12 cellular contexts compared by ENCODE assay signal in the genomic region with DNA sequence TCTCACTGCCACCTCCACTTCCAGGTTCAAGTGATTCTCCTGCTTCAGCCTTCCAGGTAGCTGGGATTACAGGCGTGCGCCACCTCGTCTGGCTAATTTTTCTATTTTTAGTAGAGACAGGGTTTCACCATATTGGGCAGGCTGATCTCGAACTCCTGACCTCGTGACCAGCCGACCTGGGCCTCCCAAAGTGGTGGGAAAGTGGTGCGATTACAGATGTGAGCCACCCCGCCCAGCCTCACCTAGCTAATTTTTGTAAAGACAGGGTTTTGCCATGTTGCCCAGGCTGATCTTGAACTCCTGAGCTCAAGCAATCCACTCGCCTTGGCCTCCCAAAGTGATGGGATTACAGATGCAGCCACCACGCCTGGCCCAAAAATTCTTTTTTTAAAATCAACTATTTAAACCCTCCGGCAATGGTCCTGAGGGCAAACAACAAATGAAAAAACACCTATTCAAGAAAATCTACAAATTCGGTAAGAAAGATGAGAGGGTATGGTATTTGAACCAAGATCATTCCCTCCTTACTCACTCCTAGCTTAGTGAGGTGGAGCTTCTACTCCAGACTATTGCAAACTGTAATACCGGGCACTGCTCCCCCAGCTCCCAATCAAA. TPM values are rescaled to one million over a fixed set of nuclear protein-coding genes. Genes with fewer than 3 reads are reported as not detected.
DNase-seq lines count a peak whose midpoint lies in the region; ATAC-seq and TF ChIP-seq lines count a peak whose summit lies in the region.
"Had no signal": no experiment of that assay in that cellular context is flagged by ENCODE, and none has a peak within 500 bp of the region (broad histone marks: within the 10 kb centered on the region; RNA-seq: fewer than 3 reads in every experiment).

No MANE protein-coding gene starts in this region.

- TF ChIP-seq CTCF in activated B cell treated with CpG ODN at 0.5 μM for 24 hours (IDR thresholded peaks at IDR 0.05) (no peak), hepatocyte (IDR thresholded peaks at IDR 0.05; ENCODE audit: poor library complexity) (no peak)

- peak overlapping the region; percentile 78 for H3K4me2 ChIP-seq in hepatocyte

- H3K4me3 Mint-ChIP-seq in stimulated activated naive CD8-positive, alpha-beta T cell treated with anti-CD3 and anti-CD28 coated beads, Interleukin-15, Interleukin-2, amounts not matched to agents 100 ng/mL and 50 ng/mL, for 24 hours = peak overlapping the region; percentile 88
- peak overlapping the region; percentile 38 for H3K4me3 Mint-ChIP-seq in activated B cell treated with CpG ODN at 0.5 μM for 24 hours

- H4K20me1 ChIP-seq in hepatocyte (ENCODE audit: insufficient read depth, poor library complexity, severe bottlenecking) = no peaks in the 10 kb centered on the region

- no peak for ATAC-seq in stimulated activated naive CD8-positive, alpha-beta T cell treated with anti-CD3 and anti-CD28 coated beads, Interleukin-15, Interleukin-2, amounts not matched to agents 100 U/mL and 50 U/mL, for 24 hours
- ATAC-seq in activated B cell treated with CpG ODN at 0.5 μM for 24 hours (ENCODE audit: low read depth) = no peak
- ATAC-seq: activated CD4-positive, CD25-positive, alpha-beta regulatory T cell treated with anti-CD3 and anti-CD28 coated beads, Interleukin-2, amount 50 U/mL, for 24 hours had no signal

- CTCF ChIA-PET in activated B cell treated with CpG ODN at 0.5 μM for 24 hours (lab: Charles Lee) = interaction anchor here (2.6 kb wide), 1 partner anchor 20 kb away, joined by 9 read pairs; no protein-coding TSS in a partner anchor

- no peaks in the 10 kb centered on the region for H3K9me3 ChIP-seq in hepatocyte (ENCODE audit: low read depth)
- H3K9me3 ChIP-seq: Caco-2 had no signal

- intact Hi-C loops in activated B cell treated with CpG ODN at 0.5 μM for 24 hours (cut with micrococcal nuclease) (loop anchor here (10.0 kb wide), 3 partner anchors 659 to 1739 kb away; a partner anchor contains a TSS), posterior vena cava (cut with DNase I) (no loop called here)

- H3K4me3 ChIP-seq in hepatocyte = no peak overlapping the region

- POLR2A ChIA-PET in activated B cell treated with CpG ODN at 0.5 μM for 24 hours (lab: Charles Lee) = no interaction called here

- H3K36me3 ChIP-seq in hepatocyte (replicated peaks; ENCODE audit: insufficient read depth, low read depth) = no peaks in the 10 kb centered on the region

- peaks cover 64% of the 10 kb centered on the region for H3K79me2 ChIP-seq in hepatocyte

- H3K36me3 Mint-ChIP-seq in stimulated activated naive CD8-positive, alpha-beta T cell treated with anti-CD3 and anti-CD28 coated beads, Interleukin-15, Interleukin-2, amounts not matched to agents 100 ng/mL and 50 ng/mL, for 24 hours (ENCODE audit: low read depth) = peaks cover 12% of the 10 kb centered on the region
- H3K36me3 Mint-ChIP-seq in activated B cell treated with CpG ODN at 0.5 μM for 24 hours (ENCODE audit: low read depth) = peaks cover 2% of the 10 kb centered on the region

- H3K9me2 ChIP-seq in hepatocyte (replicated peaks; ENCODE audit: insufficient read depth) = no peaks in the 10 kb centered on the region

- H3K4me1 Mint-ChIP-seq in stimulated activated naive CD8-positive, alpha-beta T cell treated with anti-CD3 and anti-CD28 coated beads, Interleukin-15, Interleukin-2, amounts not matched to agents 100 ng/mL and 50 ng/mL, for 24 hours (ENCODE audit: low read depth) = peaks cover 36% of the 10 kb centered on the region
- H3K4me1 Mint-ChIP-seq in activated B cell treated with CpG ODN at 0.5 μM for 24 hours = peaks cover 24% of the 10 kb centered on the region

- DNase-seq in stimulated activated naive CD8-positive, alpha-beta T cell treated with anti-CD3 and anti-CD28 coated beads, Interleukin-15, Interleukin-2, amounts not matched to agents 100 U/mL and 50 U/mL, for 24 hours = no peak
- DNase-seq in activated B cell treated with CpG ODN at 0.5 μM for 24 hours = no peak
- DNase-seq in hepatocyte (ENCODE audit: low spot score) = no peak
- DNase-seq in NCI-H2227 treated with DMSO at 0.1 percent for 48 hours (lab: John Stamatoyannopoulos, UW) = no peak
- no peak for DNase-seq in ureter (ENCODE audit: low spot score)
- no peak for DNase-seq in posterior vena cava (ENCODE audit: low spot score)
- no peak for DNase-seq in stimulated activated CD4-positive, alpha-beta T cell treated with anti-CD3 and anti-CD28 coated beads, Interleukin-4, amount 100 ng/mL, for 4 hours
- DNase-seq: Caco-2, foreskin melanocyte, NCI-H82 had no signal

- no peaks in the 10 kb centered on the region for H3K27me3 Mint-ChIP-seq in stimulated activated naive CD8-positive, alpha-beta T cell treated with anti-CD3 and anti-CD28 coated beads, Interleukin-15, Interleukin-2, amounts not matched to agents 100 ng/mL and 50 ng/mL, for 24 hours
- no peaks in the 10 kb centered on the region for H3K27me3 Mint-ChIP-seq in activated B cell treated with CpG ODN at 0.5 μM for 24 hours

- no peak overlapping the region for H3K27ac Mint-ChIP-seq in stimulated activated naive CD8-positive, alpha-beta T cell treated with anti-CD3 and anti-CD28 coated beads, Interleukin-15, Interleukin-2, amounts not matched to agents 100 ng/mL and 50 ng/mL, for 24 hours
- no peak overlapping the region for H3K27ac Mint-ChIP-seq in activated B cell treated with CpG ODN at 0.5 μM for 24 hours

- no peaks in the 10 kb centered on the region for H3K27me3 ChIP-seq in hepatocyte

- 96% methylated on average over 13 of the region's 13 CpGs for WGBS in hepatocyte (ENCODE audit: low lambda C conversion rate, missing lambda C conversion rate)

- peaks cover 13% of the 10 kb centered on the region for H3K4me1 ChIP-seq in hepatocyte (ENCODE audit: insufficient read depth)
- H3K4me1 ChIP-seq: Caco-2 had no signal

- no peak overlapping the region for H3K27ac ChIP-seq in hepatocyte

- H2AFZ ChIP-seq in hepatocyte = no peak overlapping the region

- no peaks in the 10 kb centered on the region for H3K9me3 Mint-ChIP-seq in stimulated activated naive CD8-positive, alpha-beta T cell treated with anti-CD3 and anti-CD28 coated beads, Interleukin-15, Interleukin-2, amounts not matched to agents 100 ng/mL and 50 ng/mL, for 24 hours
- no peaks in the 10 kb centered on the region for H3K9me3 Mint-ChIP-seq in activated B cell treated with CpG ODN at 0.5 μM for 24 hours

RNA-seq across cellular contexts. Expression of a gene that starts 1.9 kb away (rescaled TPM):
- total RNA-seq in activated B cell treated with CpG ODN at 0.5 μM for 24 hours (30.3 and 32.3 TPM in 2 replicates), hepatocyte (22.6 and 30.7 TPM in 2 replicates), ureter (45.0 TPM), posterior vena cava (10 to 100 TPM; 36.8 to 37.0 TPM)
- polyA plus RNA-seq in hepatocyte = 18.5 and 21.5 TPM in 2 replicates

RNA-seq across cellular contexts. Expression of a gene that starts 24.4 kb away (rescaled TPM):
- total RNA-seq in activated B cell treated with CpG ODN at 0.5 μM for 24 hours = 27.2 and 29.5 TPM in 2 replicates
- 160 and 165 TPM in 2 replicates for total RNA-seq in hepatocyte
- 132 and 136 TPM in 2 replicates for polyA plus RNA-seq in hepatocyte
- 67.8 TPM for total RNA-seq in ureter
- 10 to 100 TPM in 1 of 2 donors, 1 to 10 TPM in 1; 8.9 to 14.9 TPM for total RNA-seq in posterior vena cava

RNA-seq across cellular contexts. Expression of a gene that starts 51.8 kb away (rescaled TPM):
- total RNA-seq in activated B cell treated with CpG ODN at 0.5 μM for 24 hours (44.1 and 51.3 TPM in 2 replicates), hepatocyte (26.5 and 27.7 TPM in 2 replicates), ureter (42.4 TPM), posterior vena cava (10 to 100 TPM; 33.9 to 35.7 TPM)
- polyA plus RNA-seq in hepatocyte = 21.5 and 23.0 TPM in 2 replicates
